ENCODE assay signal across 8 cellular contexts in genomic region chr6:56570434-56571359, GRCh38.
A peak's percentile ranks its signal among the peaks of the same experiment; 100 is the strongest.
DNase-seq lines count a peak whose midpoint lies in the region; ATAC-seq, FAIRE-seq and TF ChIP-seq lines count a peak whose summit lies in the region.

No MANE protein-coding gene starts in this region.

- H3K4me1 ChIP-seq in ascending aorta, result peaks cover 0 to 5% of the 10 kb centered on the region in 2 donors

- H3K9me3 Mint-ChIP-seq in activated CD4-positive, alpha-beta memory T cell treated with anti-CD3 and anti-CD28 coated beads for 36 hours, result no peaks in the 10 kb centered on the region

- no peak overlapping the region for H3K27ac ChIP-seq in ascending aorta

- H3K4me1 Mint-ChIP-seq in activated CD4-positive, alpha-beta memory T cell treated with anti-CD3 and anti-CD28 coated beads for 36 hours (ENCODE audit: low read depth), result no peaks in the 10 kb centered on the region

- ATAC-seq in HG02970 (IDR thresholded peaks at IDR 0.05; ENCODE audit: low FRiP score, unreplicated experiment), result peak; percentile 81

- no peak overlapping the region for H3K27ac Mint-ChIP-seq in activated CD4-positive, alpha-beta memory T cell treated with anti-CD3 and anti-CD28 coated beads for 36 hours

- intact Hi-C loops in ascending aorta (cut with DNase I), result loop anchor here (5.0 kb wide), 1 partner anchor 213 kb away; no protein-coding TSS in a partner anchor
- intact Hi-C loops in activated CD4-positive, alpha-beta memory T cell treated with anti-CD3 and anti-CD28 coated beads for 36 hours (cut with micrococcal nuclease), result loop anchor here (1.0 kb wide), 2 partner anchors 211 to 256 kb away; no protein-coding TSS in a partner anchor

- TF ChIP-seq CTCF in AG10803 (conservative IDR thresholded peaks at IDR 0.05; ENCODE audit: low read length), result peak; percentile 70
- TF ChIP-seq CTCF in ascending aorta (IDR thresholded peaks at IDR 0.05), result peak; percentile 24 to 64 (median 52)

- H3K27me3 Mint-ChIP-seq in activated CD4-positive, alpha-beta memory T cell treated with anti-CD3 and anti-CD28 coated beads for 36 hours, result peaks cover 4% of the 10 kb centered on the region

- DNase-seq in AG10803 (ENCODE audit: low read depth), result peak; percentile 39
- DNase-seq in GM18507 (ENCODE audit: extremely low spot score, insufficient read length, low read depth), result peak; percentile 15
- peak; percentile 34 for DNase-seq in NCI-H2081 treated with DMSO at 0.1 percent for 48 hours (lab: John Stamatoyannopoulos, UW)
- DNase-seq in ascending aorta (ENCODE audit: low spot score in 2 of 2), result no peak
- DNase-seq in iris pigment epithelial cell (ENCODE audit: low read depth), result peak; percentile 41
- DNase-seq in activated gamma-delta T cell treated with Interleukin-2 at 50 U/mL for 16 hours, result no peak
- no peak for DNase-seq in activated CD4-positive, alpha-beta memory T cell treated with anti-CD3 and anti-CD28 coated beads for 36 hours

- POLR2A ChIA-PET in activated CD4-positive, alpha-beta memory T cell treated with anti-CD3 and anti-CD28 coated beads for 36 hours (lab: Charles Lee), result no interaction called here

- no peaks in the 10 kb centered on the region for H3K27me3 ChIP-seq in ascending aorta

- no peak overlapping the region for H3K4me3 Mint-ChIP-seq in activated CD4-positive, alpha-beta memory T cell treated with anti-CD3 and anti-CD28 coated beads for 36 hours

- H3K9me3 ChIP-seq in ascending aorta, result no peaks in the 10 kb centered on the region

- no peaks in the 10 kb centered on the region for H3K36me3 Mint-ChIP-seq in activated CD4-positive, alpha-beta memory T cell treated with anti-CD3 and anti-CD28 coated beads for 36 hours

- H3K4me3 ChIP-seq in AG10803 (ENCODE audit: low read length) (no peak overlapping the region), ascending aorta (no peak overlapping the region)

- CTCF ChIA-PET in activated CD4-positive, alpha-beta memory T cell treated with anti-CD3 and anti-CD28 coated beads for 36 hours (lab: Charles Lee), result interaction anchor here (0.6 to 3.1 kb wide), 19 partner anchors 9 to 416 kb away, joined by 3 to 16 read pairs (median 4); no protein-coding TSS in a partner anchor

- peaks cover under 1 to 11% of the 10 kb centered on the region in 2 donors for H3K36me3 ChIP-seq in ascending aorta

- FAIRE-seq in GM18507 (lab: Jason Lieb, UNC), result peak; percentile 72

Comparison
In these comparisons a context has a peak if more than half of its experiments do, and no peak if none do; other contexts are left out.
1. DNase-seq: peak in AG10803 (single experiment), GM18507 (single experiment), NCI-H2081 treated with DMSO at 0.1 percent for 48 hours (single experiment) and iris pigment epithelial cell (single experiment); none in ascending aorta (0 of 2), activated gamma-delta T cell treated with Interleukin-2 at 50 U/mL for 16 hours (single experiment) and activated CD4-positive, alpha-beta memory T cell treated with anti-CD3 and anti-CD28 coated beads for 36 hours (single experiment).